19 cellular contexts compared by ENCODE assay signal in the genomic region with DNA sequence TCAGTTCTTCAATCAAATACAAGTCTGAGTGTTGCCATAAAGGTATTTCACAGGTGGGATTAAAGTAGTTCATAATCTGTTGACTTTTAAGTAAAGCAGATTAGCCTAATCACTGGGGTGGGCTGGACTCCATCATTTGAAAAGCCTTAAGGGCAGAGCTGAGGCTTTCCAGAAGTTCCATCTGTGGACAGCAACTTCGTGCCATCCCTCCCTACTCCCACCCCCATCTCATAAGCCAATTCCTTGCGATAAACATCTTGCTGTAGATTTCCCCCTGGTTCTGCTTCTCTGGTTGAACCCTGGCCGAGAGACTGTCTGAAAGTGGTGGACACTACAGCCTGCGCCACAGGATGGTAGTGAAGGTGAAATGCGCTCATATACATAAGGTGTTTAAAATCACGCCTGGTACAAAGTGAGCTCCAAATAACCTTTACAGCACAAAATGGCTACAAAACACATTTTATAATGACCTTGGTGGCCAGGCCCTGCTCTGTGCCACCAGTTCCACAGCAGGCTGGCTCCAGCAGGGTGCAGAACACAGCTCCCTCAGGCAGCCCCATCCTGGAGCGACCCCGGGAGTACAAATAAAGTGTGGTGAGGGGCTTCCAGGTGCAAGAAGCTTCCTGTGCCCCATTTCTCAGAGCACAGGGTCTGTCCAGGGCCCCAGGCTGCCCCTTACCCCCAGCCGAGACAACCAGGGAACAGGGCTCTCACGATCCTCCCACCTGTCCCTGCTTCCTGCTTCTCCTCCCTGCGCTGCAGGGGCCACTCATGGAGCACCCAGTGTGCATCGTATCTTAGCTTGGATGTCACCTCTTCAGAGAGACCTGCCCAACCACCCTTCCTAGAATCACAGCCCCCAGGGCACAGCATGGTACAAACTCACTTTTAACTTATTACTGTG. TPM values are rescaled to one million over a fixed set of nuclear protein-coding genes. Genes with fewer than 3 reads are reported as not detected.
DNase-seq lines count a peak whose midpoint lies in the region; ATAC-seq and TF ChIP-seq lines count a peak whose summit lies in the region.
"Had no signal": no experiment of that assay in that cellular context is flagged by ENCODE, and none has a peak within 500 bp of the region (broad histone marks: within the 10 kb centered on the region; RNA-seq: fewer than 3 reads in every experiment).

No MANE protein-coding gene starts in this region.

- H3K4me3 ChIP-seq in Panc1 (ENCODE audit: low read depth in 2 of 2, low read length in 2 of 2), result no peak overlapping the region
- no peak overlapping the region for H3K4me3 ChIP-seq in esophagus muscularis mucosa
- H3K4me3 ChIP-seq: K562 had no signal

- TF ChIP-seq CTCF in Panc1 (IDR thresholded peaks at IDR 0.05) (no peak), esophagus muscularis mucosa (IDR thresholded peaks at IDR 0.05) (no peak), osteocyte (IDR thresholded peaks at IDR 0.05) (no peak), WTC11 (IDR thresholded peaks at IDR 0.05) (no peak)

- H3K27me3 ChIP-seq in Panc1 (ENCODE audit: control insufficient read depth, insufficient read depth, low read length), result peaks cover 12% of the 10 kb centered on the region
- peaks cover 0 to 59% (median 0%) of the 10 kb centered on the region in 4 donors for H3K27me3 ChIP-seq in esophagus muscularis mucosa
- H3K27me3 ChIP-seq: BE2C had no signal

- H3K9me3 ChIP-seq in Panc1 (ENCODE audit: control insufficient read depth, insufficient read depth, low read depth, low read length) (peaks cover 7% of the 10 kb centered on the region; the same call in 1 of the 2 replicates), esophagus muscularis mucosa (peaks cover 0 to 25% (median 13%) of the 10 kb centered on the region in 4 donors)
- H3K9me3 ChIP-seq: BE2C had no signal

- H3K9me3 Mint-ChIP-seq in osteocyte (ENCODE audit: unreplicated experiment) (peaks cover 10% of the 10 kb centered on the region), WTC11 (peaks cover 16% of the 10 kb centered on the region)

- H3K4me3 Mint-ChIP-seq in osteocyte (ENCODE audit: unreplicated experiment), result no peak overlapping the region
- H3K4me3 Mint-ChIP-seq in WTC11, result no peak overlapping the region
- H3K4me3 Mint-ChIP-seq: CD4-positive, CD25-positive, alpha-beta regulatory T cell had no signal

- no peaks in the 10 kb centered on the region for H3K4me1 ChIP-seq in Panc1 (ENCODE audit: control insufficient read depth, insufficient read depth, low read length)
- no peaks in the 10 kb centered on the region for H3K4me1 ChIP-seq in esophagus muscularis mucosa
- H3K4me1 ChIP-seq: Caco-2 had no signal

- intact Hi-C loops in Panc1 (cut with micrococcal nuclease; ENCODE audit: unreplicated experiment) (no loop called here), esophagus muscularis mucosa (cut with DNase I) (no loop called here)

- POLR2A ChIA-PET in Panc1 (lab: Charles Lee), result no interaction called here
- POLR2A ChIA-PET in WTC11 (lab: Charles Lee), result no interaction called here

- H3K27ac ChIP-seq in Panc1 (ENCODE audit: low read length) (no peak overlapping the region), esophagus muscularis mucosa (replicated peaks in 1 of 4) (no peak overlapping the region)

- BruUV-seq in Panc1 (replicated peaks; lab: Mats Ljungman, UMichigan), result no TSS peak

- H3K4me1 Mint-ChIP-seq in osteocyte (ENCODE audit: unreplicated experiment) (no peaks in the 10 kb centered on the region), WTC11 (no peaks in the 10 kb centered on the region)
- H3K4me1 Mint-ChIP-seq: CD4-positive, CD25-positive, alpha-beta regulatory T cell had no signal

- H3K27ac Mint-ChIP-seq in osteocyte (ENCODE audit: unreplicated experiment), result no peak overlapping the region
- H3K27ac Mint-ChIP-seq in WTC11, result no peak overlapping the region
- H3K27ac Mint-ChIP-seq: CD4-positive, CD25-positive, alpha-beta regulatory T cell had no signal

- H3K36me3 ChIP-seq in Panc1 (ENCODE audit: control insufficient read depth, insufficient read depth, low read length) (no peaks in the 10 kb centered on the region), esophagus muscularis mucosa (no peaks in the 10 kb centered on the region)
- H3K36me3 ChIP-seq: BE2C had no signal

- DNase-seq in NCI-H82 (lab: John Stamatoyannopoulos, UW) (peak; percentile 89), Panc1 (ENCODE audit: low read depth, low spot score) (no peak), esophagus muscularis mucosa (ENCODE audit: extremely low spot score) (peak; percentile 77), osteocyte (ENCODE audit: extremely low spot score, unreplicated experiment) (peak; percentile 76), HT-29 (ENCODE audit: low spot score) (no peak), WTC11 (ENCODE audit: low spot score) (no peak)
- DNase-seq in stimulated activated CD4-positive, alpha-beta T cell treated with anti-CD3 and anti-CD28 coated beads, Interleukin-1b, Interleukin-23, amount 100 ng/mL, for 48 hours, result no peak
- DNase-seq: ACHN; BE2C; C1 segment of cervical spinal cord; Caco-2; CD4-positive, CD25-positive, alpha-beta regulatory T cell; GDM1; GOT3; H7; IMR-90 had no signal

- peaks cover 1% of the 10 kb centered on the region for H3K36me3 Mint-ChIP-seq in osteocyte (ENCODE audit: unreplicated experiment)
- no peaks in the 10 kb centered on the region for H3K36me3 Mint-ChIP-seq in WTC11
- H3K36me3 Mint-ChIP-seq: CD4-positive, CD25-positive, alpha-beta regulatory T cell had no signal

- CTCF ChIA-PET in Panc1 (lab: Charles Lee) (no interaction called here), WTC11 (lab: Charles Lee) (no interaction called here)

- TF ChIP-seq EP300 in esophagus muscularis mucosa (IDR thresholded peaks at IDR 0.05), result no peak

- ATAC-seq in Panc1 (peak; percentile 61), WTC11 (no peak)
- ATAC-seq: K562 had no signal

- TF ChIP-seq POLR2A in esophagus muscularis mucosa (IDR thresholded peaks at IDR 0.05; ENCODE audit: low read depth), result no peak

- WGBS in esophagus muscularis mucosa, result 76% methylated on average over 10 of the region's 12 CpGs

- H3K27me3 Mint-ChIP-seq in osteocyte (ENCODE audit: unreplicated experiment), result peaks cover 78% of the 10 kb centered on the region
- peaks cover 28% of the 10 kb centered on the region for H3K27me3 Mint-ChIP-seq in WTC11 (ENCODE audit: low read depth)

- in situ Hi-C loops in Panc1 (cut with HindIII; ENCODE audit: low pct_unique_long_range_greater_than_20kb, low sequenced_read_pairs), result no loop called here

TF ChIP-seq in WTC11, 78 proteins besides CTCF, POLR2A, EP300 and RAD21 (continues in another document):
- TF ChIP-seq ZNF317 (CRISPR knock-in tag; IDR thresholded peaks at IDR 0.05; ENCODE audit: borderline replicate concordance, low read depth) (no peak), SMAD3 (CRISPR knock-in tag; IDR thresholded peaks at IDR 0.05; ENCODE audit: borderline replicate concordance) (no peak), NR2C2 (CRISPR knock-in tag; IDR thresholded peaks at IDR 0.05) (no peak), GTF2I (CRISPR knock-in tag; conservative IDR thresholded peaks at IDR 0.05) (no peak), HMGA2 (CRISPR knock-in tag; IDR thresholded peaks at IDR 0.05) (no peak), ZNF121 (CRISPR knock-in tag; IDR thresholded peaks at IDR 0.05) (no peak), RORB (CRISPR knock-in tag; IDR thresholded peaks at IDR 0.05) (no peak), ZNF138 (CRISPR knock-in tag; conservative IDR thresholded peaks at IDR 0.05) (no peak)
- TF ChIP-seq, protein P1, sequence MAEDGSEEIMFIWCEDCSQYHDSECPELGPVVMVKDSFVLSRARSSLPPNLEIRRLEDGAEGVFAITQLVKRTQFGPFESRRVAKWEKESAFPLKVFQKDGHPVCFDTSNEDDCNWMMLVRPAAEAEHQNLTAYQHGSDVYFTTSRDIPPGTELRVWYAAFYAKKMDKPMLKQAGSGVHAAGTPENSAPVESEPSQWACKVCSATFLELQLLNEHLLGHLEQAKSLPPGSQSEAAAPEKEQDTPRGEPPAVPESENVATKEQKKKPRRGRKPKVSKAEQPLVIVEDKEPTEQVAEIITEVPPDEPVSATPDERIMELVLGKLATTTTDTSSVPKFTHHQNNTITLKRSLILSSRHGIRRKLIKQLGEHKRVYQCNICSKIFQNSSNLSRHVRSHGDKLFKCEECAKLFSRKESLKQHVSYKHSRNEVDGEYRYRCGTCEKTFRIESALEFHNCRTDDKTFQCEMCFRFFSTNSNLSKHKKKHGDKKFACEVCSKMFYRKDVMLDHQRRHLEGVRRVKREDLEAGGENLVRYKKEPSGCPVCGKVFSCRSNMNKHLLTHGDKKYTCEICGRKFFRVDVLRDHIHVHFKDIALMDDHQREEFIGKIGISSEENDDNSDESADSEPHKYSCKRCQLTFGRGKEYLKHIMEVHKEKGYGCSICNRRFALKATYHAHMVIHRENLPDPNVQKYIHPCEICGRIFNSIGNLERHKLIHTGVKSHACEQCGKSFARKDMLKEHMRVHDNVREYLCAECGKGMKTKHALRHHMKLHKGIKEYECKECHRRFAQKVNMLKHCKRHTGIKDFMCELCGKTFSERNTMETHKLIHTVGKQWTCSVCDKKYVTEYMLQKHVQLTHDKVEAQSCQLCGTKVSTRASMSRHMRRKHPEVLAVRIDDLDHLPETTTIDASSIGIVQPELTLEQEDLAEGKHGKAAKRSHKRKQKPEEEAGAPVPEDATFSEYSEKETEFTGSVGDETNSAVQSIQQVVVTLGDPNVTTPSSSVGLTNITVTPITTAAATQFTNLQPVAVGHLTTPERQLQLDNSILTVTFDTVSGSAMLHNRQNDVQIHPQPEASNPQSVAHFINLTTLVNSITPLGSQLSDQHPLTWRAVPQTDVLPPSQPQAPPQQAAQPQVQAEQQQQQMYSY (CRISPR knock-in tag; IDR thresholded peaks at IDR 0.05), result no peak
- TF ChIP-seq, protein P2, sequence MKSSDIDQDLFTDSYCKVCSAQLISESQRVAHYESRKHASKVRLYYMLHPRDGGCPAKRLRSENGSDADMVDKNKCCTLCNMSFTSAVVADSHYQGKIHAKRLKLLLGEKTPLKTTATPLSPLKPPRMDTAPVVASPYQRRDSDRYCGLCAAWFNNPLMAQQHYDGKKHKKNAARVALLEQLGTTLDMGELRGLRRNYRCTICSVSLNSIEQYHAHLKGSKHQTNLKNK (CRISPR knock-in tag; IDR thresholded peaks at IDR 0.05), result no peak

RNA-seq across cellular contexts. Expression of a gene that starts 25.8 kb away (rescaled TPM):
- 74.6 TPM for total RNA-seq in Panc1 (2021; ENCODE audit: unreplicated experiment)
- 68.5 TPM for polyA plus RNA-seq in Panc1 (2012; ENCODE audit: insufficient read length)
- total RNA-seq in esophagus muscularis mucosa, result 10 to 100 TPM in 3 of 4 donors, 1 to 10 TPM in 1; 10.0 to 16.9 (median 13.4) TPM
- 0.67 and 0.91 TPM in 2 replicates for total RNA-seq in osteocyte
- 114 and 123 TPM in 2 replicates for total RNA-seq in HT-29 (2014; rRNA removed; shearing (Covaris generic))
- 1.3 to 1.6 TPM (median 1.5 TPM) in 3 replicates for total RNA-seq in WTC11 (2021)
- polyA plus RNA-seq: CD4-positive, CD25-positive, alpha-beta regulatory T cell had no signal

RNA-seq across cellular contexts. Expression of a gene that starts 52.1 kb away (rescaled TPM):
- total RNA-seq in Panc1 (2021; ENCODE audit: unreplicated experiment) (not detected), esophagus muscularis mucosa (not detected), osteocyte (not detected in 2 replicates), WTC11 (2021) (not detected in 3 replicates)
- not detected for polyA plus RNA-seq in Panc1 (2012; ENCODE audit: insufficient read length)
- total RNA-seq in HT-29 (2014; rRNA removed; shearing (Covaris generic)), result not detected in 2 replicates
- total RNA-seq: Caco-2; CD4-positive, CD25-positive, alpha-beta regulatory T cell; Daoy; H7; HT1080; IMR-90; K562 had no signal
- polyA plus RNA-seq: CD4-positive, CD25-positive, alpha-beta regulatory T cell; IMR-90; K562 had no signal

Comparison
In these comparisons a context has a peak if more than half of its experiments do, and no peak if none do; other contexts are left out.
1. DNase-seq: peak in NCI-H82 (single experiment), esophagus muscularis mucosa (single experiment) and osteocyte (single experiment); none in Panc1 (single experiment), stimulated activated CD4-positive, alpha-beta T cell treated with anti-CD3 and anti-CD28 coated beads, Interleukin-1b, Interleukin-23, amount 100 ng/mL, for 48 hours (single experiment), HT-29 (single experiment) and WTC11 (single experiment).